Comparison of ENCODE assay signal across 1 cellular context in the genomic region with DNA sequence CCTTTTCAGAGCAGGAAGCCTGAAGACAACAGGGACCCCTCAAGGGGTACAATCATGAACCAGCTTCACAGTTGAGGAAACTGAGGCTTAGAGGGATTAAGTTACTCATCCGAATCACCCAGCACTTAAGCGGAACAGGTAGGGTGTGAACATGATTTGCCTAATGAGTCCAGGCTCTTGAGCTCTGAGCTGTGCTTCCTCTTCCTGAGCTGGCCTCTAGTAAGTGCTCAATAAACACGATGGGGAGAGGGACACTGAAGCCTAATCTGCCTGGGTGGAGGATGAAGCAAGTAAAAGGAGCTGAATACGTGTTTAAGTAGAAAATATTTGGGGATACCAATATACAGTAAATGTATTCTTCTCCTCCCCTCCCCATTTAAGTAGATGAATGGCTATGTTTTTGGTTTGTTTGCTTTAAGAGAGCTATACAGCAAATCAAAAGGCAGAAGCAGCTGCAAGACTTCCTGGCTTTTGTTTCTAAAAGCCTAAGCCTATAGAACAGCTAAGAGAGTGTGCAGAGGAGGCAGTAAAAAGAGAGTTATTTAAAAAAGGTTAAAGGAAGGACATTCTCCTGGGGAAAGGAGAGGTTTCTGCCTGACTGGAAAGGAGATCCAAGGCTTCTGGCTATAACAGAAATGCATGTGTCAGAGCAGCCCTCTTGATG.
TF ChIP-seq lines count a peak whose summit lies in the region.

No MANE protein-coding gene starts in this region.

TF ChIP-seq in endothelial cell of umbilical vein, 7 proteins besides CTCF, POLR2A, EP300 and RAD21:
- TF ChIP-seq JUN (IDR thresholded peaks at IDR 0.05; ENCODE audit: borderline replicate concordance, insufficient read depth, insufficient read length, low read depth) = no peak
- TF ChIP-seq GATA2 (IDR thresholded peaks at IDR 0.05; ENCODE audit: insufficient read depth, insufficient read length, low read depth, low read length) = no peak
